ENCODE assay signal across 8 cellular contexts in genomic region chr15:100721758-100722550, GRCh38.
DNase-seq lines count a peak whose midpoint lies in the region; ATAC-seq and TF ChIP-seq lines count a peak whose summit lies in the region.

No MANE protein-coding gene starts in this region.

- H3K36me3 ChIP-seq in mammary epithelial cell (ENCODE audit: insufficient read depth, low read length) (no peaks in the 10 kb centered on the region), lower lobe of right lung (no peaks in the 10 kb centered on the region)

- ATAC-seq in lower lobe of right lung: peak; percentile 89 to 91
- ATAC-seq in HG03135 (IDR thresholded peaks at IDR 0.05; ENCODE audit: unreplicated experiment): no peak
- no peak for ATAC-seq in HG02798 (IDR thresholded peaks at IDR 0.05; ENCODE audit: poor library complexity, unreplicated experiment)

- CTCF ChIA-PET in mammary epithelial cell (lab: Charles Lee; ENCODE audit: low non-redundant PET): interaction anchor here (0.7 to 0.9 kb wide), 2 partner anchors 151 to 286 kb away, joined by 3 to 4 read pairs; no protein-coding TSS in a partner anchor

- H3K4me3 ChIP-seq in mammary epithelial cell (replicated peaks in 1 of 3; ENCODE audit: insufficient read depth in 1 of 3, low read depth in 2 of 3, low read length in 3 of 3): peak overlapping the region in 1 of 3 experiments; percentile 15
- no peak overlapping the region for H3K4me3 ChIP-seq in lower lobe of right lung

- BruUV-seq in mammary epithelial cell (replicated peaks; lab: Mats Ljungman, UMichigan): no TSS peak

- no peaks in the 10 kb centered on the region for H3K9me3 ChIP-seq in mammary epithelial cell (replicated peaks; ENCODE audit: insufficient read depth, low read length)
- H3K9me3 ChIP-seq in lower lobe of right lung: no peaks in the 10 kb centered on the region

- peak overlapping the region; percentile 59 for H3K4me2 ChIP-seq in mammary epithelial cell (ENCODE audit: insufficient read depth, low read depth, low read length)

- no peaks in the 10 kb centered on the region for H3K79me2 ChIP-seq in mammary epithelial cell (ENCODE audit: insufficient read depth, low read length)

- intact Hi-C loops in mammary epithelial cell (cut with micrococcal nuclease): loop anchor here (1.0 to 5.0 kb wide), 6 partner anchors 9 to 151 kb away; no protein-coding TSS in a partner anchor
- intact Hi-C loops in lower lobe of right lung (cut with DNase I): no loop called here

- H3K27me3 ChIP-seq in mammary epithelial cell (ENCODE audit: insufficient read depth, low read length) (no peaks in the 10 kb centered on the region), lower lobe of right lung (ENCODE audit: low read depth) (no peaks in the 10 kb centered on the region)

- DNase-seq in DMS79 treated with DMSO at 0.1 percent for 48 hours (lab: John Stamatoyannopoulos, UW): peak; percentile 90
- peak; percentile 2 for DNase-seq in NCI-H1417 treated with DMSO at 0.1 percent for 48 hours (lab: John Stamatoyannopoulos, UW)
- DNase-seq in mammary epithelial cell: peak; percentile 100
- DNase-seq in lower lobe of right lung: peak; percentile 73
- DNase-seq in activated gamma-delta T cell treated with Interleukin-2 at 50 U/mL for 16 hours: no peak
- no peak for DNase-seq in cerebellum (ENCODE audit: low spot score)

- no peak for TF ChIP-seq CTCF in mammary epithelial cell (conservative IDR thresholded peaks at IDR 0.05 in 1 of 2, IDR thresholded peaks at IDR 0.05 in 1 of 2; ENCODE audit: extremely low read depth in 1 of 2, insufficient read depth in 1 of 2, low read depth in 1 of 2, low read length in 2 of 2)
- TF ChIP-seq CTCF in lower lobe of right lung (IDR thresholded peaks at IDR 0.05): no peak

- H3K27ac ChIP-seq in mammary epithelial cell (ENCODE audit: insufficient read depth, low read depth, low read length) (peak overlapping the region; percentile 100), lower lobe of right lung (peak overlapping the region; percentile 79)

- 3% methylated on average over 12 of the region's 12 CpGs for WGBS in mammary epithelial cell (ENCODE audit: low coverage, missing lambda C conversion rate)

- H3K4me1 ChIP-seq in mammary epithelial cell (ENCODE audit: insufficient read depth, low read length) (peaks cover 59% of the 10 kb centered on the region), lower lobe of right lung (peaks cover 13% of the 10 kb centered on the region)

- no peaks in the 10 kb centered on the region for H4K20me1 ChIP-seq in mammary epithelial cell (ENCODE audit: insufficient read depth, low read length)

- in situ Hi-C loops in mammary epithelial cell (cut with MboI; ENCODE audit: low sequenced_read_pairs in 2 of 2): loop anchor here in 1 of 2 donors (10.0 kb wide), 1 partner anchor 153 kb away; the partner anchor contains the start of gene ALDH1A3

- dilution Hi-C loops in mammary epithelial cell (cut with HindIII; ENCODE audit: low sequenced_read_pairs): no loop called here

- H2AFZ ChIP-seq in mammary epithelial cell (ENCODE audit: low read depth, low read length): no peak overlapping the region

- peak overlapping the region; percentile 97 for H3K9ac ChIP-seq in mammary epithelial cell (ENCODE audit: insufficient read depth, low read length)

Comparison
In these comparisons a context has a peak if more than half of its experiments do, and no peak if none do; other contexts are left out.
1. DNase-seq: peak in DMS79 treated with DMSO at 0.1 percent for 48 hours (single experiment), NCI-H1417 treated with DMSO at 0.1 percent for 48 hours (single experiment), mammary epithelial cell (single experiment) and lower lobe of right lung (single experiment); none in activated gamma-delta T cell treated with Interleukin-2 at 50 U/mL for 16 hours (single experiment) and cerebellum (single experiment).
2. ATAC-seq: peak in lower lobe of right lung (2 of 2); none in HG03135 (single experiment) and HG02798 (single experiment).